Comparison of ENCODE assay signal across 8 cellular contexts in the genomic region with DNA sequence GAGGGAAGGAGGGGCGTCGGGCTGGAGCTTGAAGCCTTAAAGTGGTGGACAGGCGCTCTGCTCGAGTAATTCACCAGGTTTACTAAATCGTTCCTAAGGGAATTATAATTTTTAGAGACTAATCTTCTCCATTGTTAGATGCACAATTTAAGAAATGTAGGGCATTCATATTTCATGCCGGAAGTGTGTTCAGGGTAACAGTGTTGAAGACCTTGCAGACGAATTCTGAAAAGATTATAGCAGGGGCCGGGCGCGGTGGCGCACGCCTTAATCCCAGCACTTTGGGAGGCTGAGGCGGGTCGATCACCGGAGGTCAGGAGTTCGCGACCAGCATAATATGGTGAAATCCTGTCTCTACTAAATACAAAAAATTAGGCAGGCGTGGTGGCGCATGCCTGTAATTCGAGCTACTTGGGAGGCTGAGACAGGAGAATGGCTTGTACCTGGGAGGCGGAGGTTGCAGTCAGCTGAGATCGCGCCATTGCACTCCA.
DNase-seq lines count a peak whose midpoint lies in the region; ATAC-seq and TF ChIP-seq lines count a peak whose summit lies in the region.

No MANE protein-coding gene starts in this region.

- no peaks in the 10 kb centered on the region for H3K4me1 Mint-ChIP-seq in nephron progenitor cell

- H3K9ac ChIP-seq in HUES6 (ENCODE audit: low read length) = no peak overlapping the region

- peaks cover 7% of the 10 kb centered on the region for H3K4me1 ChIP-seq in HUES6 (ENCODE audit: control insufficient read depth, insufficient read depth, low read length)

- H3K27me3 ChIP-seq in HUES6 (ENCODE audit: control insufficient read depth, insufficient read depth, low read length) = no peaks in the 10 kb centered on the region

- H3K27ac Mint-ChIP-seq in nephron progenitor cell = peak overlapping the region; percentile 20

- H3K4me3 Mint-ChIP-seq in nephron progenitor cell = no peak overlapping the region

- peak overlapping the region; percentile 95 for H3K4me3 ChIP-seq in HUES6 (ENCODE audit: low read depth, low read length)
- peak overlapping the region; percentile 76 for H3K4me3 ChIP-seq in coronary artery

- H3K9me3 Mint-ChIP-seq in nephron progenitor cell = peaks cover 5% of the 10 kb centered on the region

- no peak for DNase-seq in coronary artery (ENCODE audit: low spot score)
- peak; percentile 5 for DNase-seq in nephron progenitor cell
- DNase-seq in NCI-H187 treated with DMSO at 0.1 percent for 48 hours (lab: John Stamatoyannopoulos, UW) = no peak
- DNase-seq in AG08395 (ENCODE audit: low spot score) = no peak

- no peak overlapping the region for H3K27ac ChIP-seq in HUES6 (ENCODE audit: low read depth, low read length)
- H3K27ac ChIP-seq in coronary artery = no peak overlapping the region

- H3K36me3 Mint-ChIP-seq in nephron progenitor cell (ENCODE audit: low read depth) = peaks cover 33% of the 10 kb centered on the region

- TF ChIP-seq CTCF in coronary artery (IDR thresholded peaks at IDR 0.05) (no peak), nephron progenitor cell (IDR thresholded peaks at IDR 0.05) (no peak)

- H3K27me3 Mint-ChIP-seq in nephron progenitor cell (ENCODE audit: low read depth, poor library complexity) = no peaks in the 10 kb centered on the region

- ATAC-seq in GM19025 (IDR thresholded peaks at IDR 0.05; ENCODE audit: low read depth, unreplicated experiment) = peak; percentile 12
- no peak for ATAC-seq in HG03025 (IDR thresholded peaks at IDR 0.05; ENCODE audit: low FRiP score, unreplicated experiment)
- no peak for ATAC-seq in HG02623 (IDR thresholded peaks at IDR 0.05; ENCODE audit: unreplicated experiment)

- peaks cover 49% of the 10 kb centered on the region for H3K36me3 ChIP-seq in HUES6 (ENCODE audit: control insufficient read depth, insufficient read depth, low read length)

- no peaks in the 10 kb centered on the region for H3K9me3 ChIP-seq in HUES6 (ENCODE audit: control insufficient read depth, insufficient read depth, low read depth, low read length)
